In the genomic region with DNA sequence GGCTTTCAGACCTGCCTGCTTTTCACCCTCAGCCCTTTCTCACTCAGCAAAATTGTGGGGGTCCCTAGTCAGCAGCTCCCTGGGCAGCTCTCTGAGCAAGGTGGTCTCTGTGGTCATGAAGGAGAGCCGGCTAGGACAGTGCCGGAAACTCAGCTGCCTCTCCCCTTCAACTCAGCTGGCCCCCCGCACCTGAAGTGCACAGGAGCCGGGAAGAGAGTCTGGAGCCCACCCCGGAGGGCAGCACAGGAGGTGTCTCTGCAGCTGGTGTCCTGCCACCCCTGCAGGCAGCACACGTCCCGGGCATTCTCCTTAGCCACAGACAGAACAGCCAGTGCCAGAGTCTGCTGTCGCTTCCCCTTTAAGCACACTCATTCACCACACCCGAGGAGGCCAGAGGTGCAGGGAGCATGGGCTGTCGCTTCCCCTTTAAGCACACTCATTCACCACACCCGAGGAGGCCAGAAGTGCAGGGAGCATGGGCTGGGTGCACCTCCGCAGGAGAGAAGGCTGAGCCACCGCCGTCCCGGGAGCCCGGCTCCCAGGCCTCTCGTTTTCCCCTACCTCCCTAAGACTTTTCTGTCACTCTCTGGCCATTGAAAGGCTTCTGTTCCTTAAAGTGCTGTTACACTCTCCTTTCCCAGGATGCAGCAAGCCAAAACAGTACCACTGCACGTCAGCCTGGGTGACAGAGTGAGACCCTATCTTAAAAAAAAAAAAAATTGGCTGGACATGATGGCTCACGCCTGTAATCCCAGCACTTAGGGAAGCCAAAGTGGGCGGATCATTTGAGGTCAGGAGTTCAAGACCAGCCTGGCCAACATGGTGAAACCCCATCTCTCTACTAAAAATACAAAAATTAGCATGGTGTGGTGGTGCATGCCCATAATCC, we compare ENCODE assay signal across 8 cellular contexts. TPM values are rescaled to one million over a fixed set of nuclear protein-coding genes. Genes with fewer than 3 reads are reported as not detected.
DNase-seq lines count a peak whose midpoint lies in the region; ATAC-seq and TF ChIP-seq lines count a peak whose summit lies in the region.

No MANE protein-coding gene starts in this region.

- H3K27ac ChIP-seq in gastroesophageal sphincter: no peak overlapping the region

- DNase-seq in GM10266 (ENCODE audit: extremely low spot score) (peak; percentile 52), NAMALWA (ENCODE audit: low spot score) (peak; percentile 58), cardiac fibroblast (ENCODE audit: low read depth in 2 of 2) (peak; percentile 53 to 58), myocyte (ENCODE audit: low read depth) (peak; percentile 39), BE2C (no peak), COLO829 (ENCODE audit: low spot score) (no peak)

- H3K4me3 ChIP-seq in cardiac fibroblast (replicated peaks in 1 of 2; ENCODE audit: low read depth in 2 of 2, low read length in 2 of 2) (no peak overlapping the region), BE2C (ENCODE audit: low read depth, low read length) (no peak overlapping the region), gastroesophageal sphincter (no peak overlapping the region)

- 37% methylated on average over 8 of the region's 20 CpGs; no CpG with 5 or more reads in 1 of the 2 donors for WGBS in gastroesophageal sphincter (ENCODE audit: low coverage in 1 of 2), 2 donors

- ATAC-seq in GM18870 (IDR thresholded peaks at IDR 0.05; ENCODE audit: unreplicated experiment) (no peak), gastroesophageal sphincter (no peak)

- H3K36me3 ChIP-seq in BE2C (0 out of 2 replicates have a peak, but pooled peaks cover 3% of the 10 kb centered on the region), gastroesophageal sphincter (no peaks in the 10 kb centered on the region)

- no peak for TF ChIP-seq CTCF in GM10266 (IDR thresholded peaks at IDR 0.05; ENCODE audit: control insufficient read depth, insufficient read depth, low read depth, missing control alignments)
- TF ChIP-seq CTCF in cardiac fibroblast (IDR thresholded peaks at IDR 0.05; ENCODE audit: low read depth, low read length): no peak
- no peak for TF ChIP-seq CTCF in BE2C (IDR thresholded peaks at IDR 0.05; ENCODE audit: low read depth, low read length)
- no peak for TF ChIP-seq CTCF in gastroesophageal sphincter (IDR thresholded peaks at IDR 0.05)

- H3K4me1 ChIP-seq in BE2C (peaks cover 36% of the 10 kb centered on the region), gastroesophageal sphincter (peaks cover 0 to 58% (median 18%) of the 10 kb centered on the region in 3 donors)

- TF ChIP-seq POLR2A in gastroesophageal sphincter (IDR thresholded peaks at IDR 0.05): no peak

- H3K27me3 ChIP-seq in BE2C (peaks cover 9% of the 10 kb centered on the region), gastroesophageal sphincter (peaks cover 42% of the 10 kb centered on the region)

- H3K9me3 ChIP-seq in BE2C: no peaks in the 10 kb centered on the region
- H3K9me3 ChIP-seq in gastroesophageal sphincter: no peaks in the 10 kb centered on the region

- no peak for TF ChIP-seq EP300 in gastroesophageal sphincter (IDR thresholded peaks at IDR 0.05)

RNA-seq across cellular contexts. Expression of a gene that starts 16.9 kb away (rescaled TPM):
- total RNA-seq in myocyte (0.86 and 1.4 TPM in 2 replicates), gastroesophageal sphincter (10 to 100 TPM; 14.2 to 21.2 (median 17.4) TPM)
- polyA plus RNA-seq in myocyte (2012): 2.5 TPM
- polyA plus RNA-seq in BE2C (2012; ENCODE audit: insufficient read depth, insufficient read length, low read depth): 1.9 TPM

RNA-seq across cellular contexts. Expression of a gene that starts 52.3 kb away (rescaled TPM):
- total RNA-seq in myocyte (70.2 and 71.9 TPM in 2 replicates), gastroesophageal sphincter (10 to 100 TPM; 36.3 to 54.1 (median 45.2) TPM)
- polyA plus RNA-seq in myocyte (2012): 54.9 TPM
- 253 TPM for polyA plus RNA-seq in BE2C (2012; ENCODE audit: insufficient read depth, insufficient read length, low read depth)

RNA-seq across cellular contexts. Expression of a gene that starts 53.6 kb away (rescaled TPM):
- total RNA-seq in myocyte (5.6 and 13.6 TPM in 2 replicates), gastroesophageal sphincter (10 to 100 TPM in 2 of 4 donors, 1 to 10 TPM in 2; 3.6 to 12.0 (median 10.1) TPM)
- 12.4 TPM for polyA plus RNA-seq in myocyte (2012)
- polyA plus RNA-seq in BE2C (2012; ENCODE audit: insufficient read depth, insufficient read length, low read depth): 127 TPM

RNA-seq across cellular contexts. Expression of a gene that starts 59.5 kb away (rescaled TPM):
- 0.24 TPM in 1 of 2 replicates, not detected in the other for total RNA-seq in myocyte
- 0.16 TPM for polyA plus RNA-seq in myocyte (2012)
- polyA plus RNA-seq in BE2C (2012; ENCODE audit: insufficient read depth, insufficient read length, low read depth): not detected
- 1 to 10 TPM in 1 of 4 donors, under 1 TPM in 1, not detected in 2; 0.62 to 2.3 TPM for total RNA-seq in gastroesophageal sphincter

Comparison
In these comparisons a context has a peak if more than half of its experiments do, and no peak if none do; other contexts are left out.
1. DNase-seq: peak in GM10266 (single experiment), NAMALWA (single experiment), cardiac fibroblast (2 of 2) and myocyte (single experiment); none in BE2C (single experiment) and COLO829 (single experiment).